12 cellular contexts compared by ENCODE assay signal in genomic region chr2:219273887-219274391, GRCh38. TPM values are rescaled to one million over a fixed set of nuclear protein-coding genes. Genes with fewer than 3 reads are reported as not detected.
A peak's percentile ranks its signal among the peaks of the same experiment; 100 is the strongest.
DNase-seq lines count a peak whose midpoint lies in the region; ATAC-seq, FAIRE-seq and TF ChIP-seq lines count a peak whose summit lies in the region.
"Had no signal": no experiment of that assay in that cellular context is flagged by ENCODE, and none has a peak within 500 bp of the region (broad histone marks: within the 10 kb centered on the region; RNA-seq: fewer than 3 reads in every experiment).

No MANE protein-coding gene starts in this region.

- 61 to 71% methylated on average over 7 of the region's 7 CpGs for WGBS in pancreas, 2 donors

- no peaks in the 10 kb centered on the region for H3K27me3 Mint-ChIP-seq in Caco-2 (ENCODE audit: insufficient read depth, unreplicated experiment)

- no peak overlapping the region for H3K4me3 ChIP-seq in Caco-2 (ENCODE audit: low read depth, low read length)
- no peak overlapping the region for H3K4me3 ChIP-seq in pancreas
- H3K4me3 ChIP-seq: BLaER1 treated with 17β-estradiol and CSF1 and Interleukin-3, amounts not matched to agents 10 nM and 100 nM had no signal

- peaks cover 37% of the 10 kb centered on the region for H3K4me1 ChIP-seq in Caco-2
- H3K4me1 ChIP-seq in pancreas = peaks cover 7 to 10% (median 9%) of the 10 kb centered on the region in 3 donors

- H3K27ac ChIP-seq in epithelial cell of prostate = peak overlapping the region; percentile 100
- H3K27ac ChIP-seq in pancreas = peak overlapping the region; percentile 17 to 84 (median 60)
- H3K27ac ChIP-seq: BLaER1 treated with 17β-estradiol and CSF1 and Interleukin-3, amounts not matched to agents 10 nM and 100 nM had no signal

- POLR2A ChIA-PET in Caco-2 (lab: Charles Lee) = interaction anchor here (0.6 to 1.7 kb wide), 5 partner anchors 13 to 56 kb away, joined by 3 to 7 read pairs (median 4); partner anchors contain the start of gene TUBA4A

- H3K36me3 ChIP-seq in Caco-2 (ENCODE audit: control insufficient read depth, insufficient read depth, low read length) (no peaks in the 10 kb centered on the region), pancreas (no peaks in the 10 kb centered on the region)
- H3K36me3 ChIP-seq: BLaER1 treated with 17β-estradiol and CSF1 and Interleukin-3, amounts not matched to agents 10 nM and 100 nM had no signal

- FAIRE-seq in pancreas (lab: Jason Lieb, UNC) = no peak

- H3K27me3 ChIP-seq in Caco-2 (replicated peaks; ENCODE audit: control insufficient read depth, insufficient read depth, low read length) (no peaks in the 10 kb centered on the region), pancreas (no peaks in the 10 kb centered on the region)
- H3K27me3 ChIP-seq: BLaER1 treated with 17β-estradiol and CSF1 and Interleukin-3, amounts not matched to agents 10 nM and 100 nM had no signal

- H3K4me1 Mint-ChIP-seq in Caco-2 (ENCODE audit: low read depth, unreplicated experiment) = peaks cover 11% of the 10 kb centered on the region
- H3K4me1 Mint-ChIP-seq in stimulated activated effector memory CD8-positive, alpha-beta T cell treated with anti-CD3 and anti-CD28 coated beads, Interleukin-12 subunit alpha, Interleukin-12 subunit beta, amount 100 ng/mL, for 72 hours = peaks cover 19% of the 10 kb centered on the region

- H3K4me3 Mint-ChIP-seq in Caco-2 (ENCODE audit: unreplicated experiment) = no peak overlapping the region
- no peak overlapping the region for H3K4me3 Mint-ChIP-seq in stimulated activated effector memory CD8-positive, alpha-beta T cell treated with anti-CD3 and anti-CD28 coated beads, Interleukin-12 subunit alpha, Interleukin-12 subunit beta, amount 100 ng/mL, for 72 hours
- H3K4me3 Mint-ChIP-seq: dendritic cell treated with granulocyte-macrophage colony-stimulating factor and Interleukin-4, amounts not matched to agents 40 ng/mL and 50 ng/mL, for 4 days had no signal

- peaks cover 4% of the 10 kb centered on the region for H3K36me3 Mint-ChIP-seq in Caco-2 (ENCODE audit: insufficient read depth, unreplicated experiment)
- no peaks in the 10 kb centered on the region for H3K36me3 Mint-ChIP-seq in stimulated activated effector memory CD8-positive, alpha-beta T cell treated with anti-CD3 and anti-CD28 coated beads, Interleukin-12 subunit alpha, Interleukin-12 subunit beta, amount 100 ng/mL, for 72 hours
- no peaks in the 10 kb centered on the region for H3K36me3 Mint-ChIP-seq in activated naive CD4-positive, alpha-beta T cell treated with anti-CD3 and anti-CD28 coated beads, Interleukin-2, amount 50 U/mL, for 72 hours

- H3K9me3 ChIP-seq in Caco-2 (no peaks in the 10 kb centered on the region), pancreas (no peaks in the 10 kb centered on the region)
- H3K9me3 ChIP-seq: BLaER1 treated with 17β-estradiol and CSF1 and Interleukin-3, amounts not matched to agents 10 nM and 100 nM had no signal

- no TSS peak for BruUV-seq in Caco-2 (replicated peaks; lab: Mats Ljungman, UMichigan)

- intact Hi-C loops in Caco-2 (cut with micrococcal nuclease; ENCODE audit: unreplicated experiment) = no loop called here
- intact Hi-C loops in pancreas (cut with DNase I) = no loop called here

- ATAC-seq in pancreas = peak in 2 of 4 donors; percentile 21 to 26
- ATAC-seq in stimulated activated effector memory CD8-positive, alpha-beta T cell treated with anti-CD3 and anti-CD28 coated beads, Interleukin-12 subunit alpha, Interleukin-12 subunit beta, amount 100 ng/mL, for 72 hours = no peak
- ATAC-seq in activated naive CD4-positive, alpha-beta T cell treated with anti-CD3 and anti-CD28 coated beads, Interleukin-2, amount 50 U/mL, for 72 hours = no peak

- no peak for TF ChIP-seq CTCF in Caco-2 (IDR thresholded peaks at IDR 0.05; ENCODE audit: insufficient read depth in 1 of 2, low read depth in 1 of 2, low read length in 1 of 2, severe bottlenecking in 1 of 2, unreplicated experiment in 1 of 2)
- TF ChIP-seq CTCF in pancreas (IDR thresholded peaks at IDR 0.05) = no peak

- no peak for DNase-seq in Caco-2
- DNase-seq in NCI-H69 (lab: John Stamatoyannopoulos, UW) = peak; percentile 7
- DNase-seq in epithelial cell of prostate (ENCODE audit: low read depth, low spot score) = peak; percentile 94
- DNase-seq in pancreas = no peak
- no peak for DNase-seq in iPS-NIHi7 (ENCODE audit: extremely low spot score)
- no peak for DNase-seq in activated CD4-positive, alpha-beta T cell treated with anti-CD3 and anti-CD28 coated beads for 1 hour
- DNase-seq in stimulated activated effector memory CD8-positive, alpha-beta T cell treated with anti-CD3 and anti-CD28 coated beads, Interleukin-12 subunit alpha, Interleukin-12 subunit beta, amount 100 ng/mL, for 72 hours (ENCODE audit: low spot score in 2 of 2) = no peak
- DNase-seq in activated naive CD4-positive, alpha-beta T cell treated with anti-CD3 and anti-CD28 coated beads, Interleukin-2, amount 50 U/mL, for 72 hours (ENCODE audit: low spot score in 2 of 2) = no peak
- DNase-seq: NCI-H774 had no signal

- no peaks in the 10 kb centered on the region for H3K9me3 Mint-ChIP-seq in Caco-2 (ENCODE audit: unreplicated experiment)
- no peaks in the 10 kb centered on the region for H3K9me3 Mint-ChIP-seq in stimulated activated effector memory CD8-positive, alpha-beta T cell treated with anti-CD3 and anti-CD28 coated beads, Interleukin-12 subunit alpha, Interleukin-12 subunit beta, amount 100 ng/mL, for 72 hours
- H3K9me3 Mint-ChIP-seq in activated naive CD4-positive, alpha-beta T cell treated with anti-CD3 and anti-CD28 coated beads, Interleukin-2, amount 50 U/mL, for 72 hours = no peaks in the 10 kb centered on the region
- H3K9me3 Mint-ChIP-seq: activated T-helper 2 cell treated with anti-CD3 and anti-CD28 coated beads, Interferon-gamma antibody, Interleukin-2, Interleukin-4, amounts not matched to agents 10 μg/mL and 5 μg/mL and 100 μg/mL, durations not matched to agents 14 hours and 24 hours and 36 hours; dendritic cell treated with granulocyte-macrophage colony-stimulating factor and Interleukin-4, amounts not matched to agents 40 ng/mL and 50 ng/mL, for 4 days had no signal

- H3K27ac Mint-ChIP-seq in Caco-2 (ENCODE audit: unreplicated experiment) = peak overlapping the region; percentile 82
- no peak overlapping the region for H3K27ac Mint-ChIP-seq in stimulated activated effector memory CD8-positive, alpha-beta T cell treated with anti-CD3 and anti-CD28 coated beads, Interleukin-12 subunit alpha, Interleukin-12 subunit beta, amount 100 ng/mL, for 72 hours
- H3K27ac Mint-ChIP-seq in activated naive CD4-positive, alpha-beta T cell treated with anti-CD3 and anti-CD28 coated beads, Interleukin-2, amount 50 U/mL, for 72 hours = no peak overlapping the region
- H3K27ac Mint-ChIP-seq: activated T-helper 2 cell treated with anti-CD3 and anti-CD28 coated beads, Interferon-gamma antibody, Interleukin-2, Interleukin-4, amounts not matched to agents 10 μg/mL and 5 μg/mL and 100 μg/mL, durations not matched to agents 14 hours and 24 hours and 36 hours; dendritic cell treated with granulocyte-macrophage colony-stimulating factor and Interleukin-4, amounts not matched to agents 40 ng/mL and 50 ng/mL, for 4 days had no signal

- CTCF ChIA-PET in Caco-2 (lab: Charles Lee) = interaction anchor here (0.6 to 1.6 kb wide), 9 partner anchors 14 to 200 kb away, joined by 3 to 29 read pairs (median 3); partner anchors contain the start of gene TUBA4A

RNA-seq across cellular contexts. Expression of gene DNAJB2, which starts 5.2 kb away (rescaled TPM):
- total RNA-seq in Caco-2 (2022) (60.6 and 61.2 TPM in 2 replicates), pancreas (10 to 100 TPM; 44.5 to 66.7 (median 60.8) TPM)
- polyA plus RNA-seq in pancreas = 10 to 100 TPM; 82.3 to 96.3 TPM
- 10 to 100 TPM; 59.7 to 67.2 TPM for total RNA-seq in activated naive CD4-positive, alpha-beta T cell treated with anti-CD3 and anti-CD28 coated beads, Interleukin-2, amount 50 U/mL, for 72 hours

RNA-seq across cellular contexts. Expression of gene TUBA4A, which starts 20.2 kb away (rescaled TPM):
- total RNA-seq in Caco-2 (2022) (14.9 and 15.6 TPM in 2 replicates), pancreas (10 to 100 TPM; 12.2 to 19.5 (median 13.3) TPM)
- 10 to 100 TPM; 15.6 to 51.5 TPM for polyA plus RNA-seq in pancreas
- total RNA-seq in activated naive CD4-positive, alpha-beta T cell treated with anti-CD3 and anti-CD28 coated beads, Interleukin-2, amount 50 U/mL, for 72 hours = 100 to 1,000 TPM; 240 to 410 TPM

RNA-seq across cellular contexts. Expression of gene TUBA4B, which starts 20.9 kb away (rescaled TPM):
- not detected in 2 replicates for total RNA-seq in Caco-2 (2022)
- not detected for total RNA-seq in pancreas
- not detected for polyA plus RNA-seq in pancreas
- not detected for total RNA-seq in activated naive CD4-positive, alpha-beta T cell treated with anti-CD3 and anti-CD28 coated beads, Interleukin-2, amount 50 U/mL, for 72 hours
- total RNA-seq: activated T-helper 2 cell treated with anti-CD3 and anti-CD28 coated beads, Interferon-gamma antibody, Interleukin-2, Interleukin-4, amounts not matched to agents 10 μg/mL and 5 μg/mL and 100 μg/mL, durations not matched to agents 14 hours and 24 hours and 36 hours had no signal

RNA-seq across cellular contexts. Expression of gene STK16, which starts 28.7 kb away (rescaled TPM):
- total RNA-seq in Caco-2 (2022) = 26.1 and 26.6 TPM in 2 replicates
- total RNA-seq in pancreas = 10 to 100 TPM; 14.7 to 18.5 (median 16.8) TPM
- polyA plus RNA-seq in pancreas = 10 to 100 TPM; 17.1 to 28.4 TPM
- total RNA-seq in activated naive CD4-positive, alpha-beta T cell treated with anti-CD3 and anti-CD28 coated beads, Interleukin-2, amount 50 U/mL, for 72 hours = 10 to 100 TPM; 25.8 to 36.9 TPM

RNA-seq across cellular contexts. Expression of gene GLB1L, which starts 28.7 kb away (rescaled TPM):
- 3.3 and 4.3 TPM in 2 replicates for total RNA-seq in Caco-2 (2022)
- total RNA-seq in pancreas = 1 to 10 TPM; 1.8 to 4.1 (median 2.3) TPM
- polyA plus RNA-seq in pancreas = 1 to 10 TPM; 4.3 to 6.9 TPM
- 1 to 10 TPM; 2.7 to 6.1 TPM for total RNA-seq in activated naive CD4-positive, alpha-beta T cell treated with anti-CD3 and anti-CD28 coated beads, Interleukin-2, amount 50 U/mL, for 72 hours

Comparison
In these comparisons a context has a peak if more than half of its experiments do, and no peak if none do; other contexts are left out.
1. DNase-seq: peak in NCI-H69 (single experiment) and epithelial cell of prostate (single experiment); none in Caco-2 (0 of 2), pancreas (0 of 6), iPS-NIHi7 (single experiment), activated CD4-positive, alpha-beta T cell treated with anti-CD3 and anti-CD28 coated beads for 1 hour (single experiment), stimulated activated effector memory CD8-positive, alpha-beta T cell treated with anti-CD3 and anti-CD28 coated beads, Interleukin-12 subunit alpha, Interleukin-12 subunit beta, amount 100 ng/mL, for 72 hours (0 of 2) and activated naive CD4-positive, alpha-beta T cell treated with anti-CD3 and anti-CD28 coated beads, Interleukin-2, amount 50 U/mL, for 72 hours (0 of 2).
2. RNA of gene TUBA4A, which starts 20.2 kb away (total RNA-seq): 240 to 410 TPM in activated naive CD4-positive, alpha-beta T cell treated with anti-CD3 and anti-CD28 coated beads, Interleukin-2, amount 50 U/mL, for 72 hours; 14.9 to 15.6 TPM in Caco-2 and 12.2 to 19.5 TPM in pancreas; every median in the first group is over 10 times any median in the second.